ENCODE assay signal across 1 cellular context in genomic region chr17:28901866-28902818, GRCh38.
TF ChIP-seq lines count a peak whose summit lies in the region.

No MANE protein-coding gene starts in this region.

TF ChIP-seq in K562, 482 proteins besides CTCF, POLR2A, EP300 and RAD21 (continued from another document and continues in another):
- TF ChIP-seq AFF4 (CRISPR knock-in tag; IDR thresholded peaks at IDR 0.05) = peak; percentile 58; the same call in 1 of the 2 replicates
- peak; percentile 15 to 44; a peak in 2 of 4 replicates for TF ChIP-seq UBTF (IDR thresholded peaks at IDR 0.05; ENCODE audit: borderline replicate concordance in 1 of 2, low read depth in 2 of 2, low read length in 2 of 2)
- TF ChIP-seq ZBTB33 (CRISPR knock-in tag; IDR thresholded peaks at IDR 0.05) = no peak
- TF ChIP-seq BRD4 (IDR thresholded peaks at IDR 0.05) = peak; percentile 78; the same call in 1 of the 2 replicates
- no peak for TF ChIP-seq TEAD4 (IDR thresholded peaks at IDR 0.05; ENCODE audit: low read length)
- TF ChIP-seq TEAD4 (CRISPR knock-in tag; IDR thresholded peaks at IDR 0.05; ENCODE audit: borderline replicate concordance) = 0 out of 2 replicates have a peak, but pooled peaks have one; percentile 6
- no peak for TF ChIP-seq SRSF1 (IDR thresholded peaks at IDR 0.05; ENCODE audit: low read depth, low read length)
- no peak for TF ChIP-seq ZNF165 (CRISPR knock-in tag; IDR thresholded peaks at IDR 0.05; ENCODE audit: borderline replicate concordance)
- no peak for TF ChIP-seq POU5F1 (IDR thresholded peaks at IDR 0.05; ENCODE audit: borderline replicate concordance, low read depth, low read length, partially characterized antibody)
- peak; percentile 14 for TF ChIP-seq ZFP36 (IDR thresholded peaks at IDR 0.05; ENCODE audit: low read depth, low read length, partially characterized antibody)
- no peak for TF ChIP-seq GTF2A2 (tag; IDR thresholded peaks at IDR 0.05)
- TF ChIP-seq CTCFL (IDR thresholded peaks at IDR 0.05; ENCODE audit: borderline replicate concordance, insufficient read depth, low read depth, low read length, poor library complexity, severe bottlenecking) = no peak
- no peak for TF ChIP-seq ZNF717 (CRISPR knock-in tag; IDR thresholded peaks at IDR 0.05)
- TF ChIP-seq ZMIZ1 (IDR thresholded peaks at IDR 0.05; ENCODE audit: low read depth in 2 of 2, low read length in 2 of 2) = no peak
- peak; percentile 55; the same call in 1 of the 2 replicates for TF ChIP-seq NKRF (IDR thresholded peaks at IDR 0.05; ENCODE audit: borderline replicate concordance)
- peak; percentile 71 for TF ChIP-seq CHD1 (IDR thresholded peaks at IDR 0.05; ENCODE audit: low read length)
- TF ChIP-seq ZBTB26 (CRISPR knock-in tag; IDR thresholded peaks at IDR 0.05) = peak; percentile 50; the same call in 1 of the 2 replicates
- TF ChIP-seq HDAC2 (IDR thresholded peaks at IDR 0.05) = peak; percentile 88
- TF ChIP-seq ZBTB2 (IDR thresholded peaks at IDR 0.05) = peak; percentile 51; the same call in 1 of the 2 replicates
- peak; percentile 25 to 77; a peak in 2 of 4 replicates for TF ChIP-seq KDM1A (IDR thresholded peaks at IDR 0.05)
- peak in 1 of 2 experiments; percentile 46 for TF ChIP-seq AFF1 (IDR thresholded peaks at IDR 0.05; ENCODE audit: low read depth in 1 of 2, partially characterized antibody in 2 of 2)
- TF ChIP-seq ARID1B (IDR thresholded peaks at IDR 0.05) = peak; percentile 32; the same call in 1 of the 2 replicates
- no peak for TF ChIP-seq RBM15 (IDR thresholded peaks at IDR 0.05; ENCODE audit: insufficient read depth, low read length)
- TF ChIP-seq RCOR1 (IDR thresholded peaks at IDR 0.05; ENCODE audit: borderline replicate concordance in 1 of 2, low read depth in 2 of 2, low read length in 2 of 2) = peak in 1 of 2 experiments; percentile 57; a peak in 1 of 4 replicates
- TF ChIP-seq ZNF449 (CRISPR knock-in tag; IDR thresholded peaks at IDR 0.05) = no peak
